ENCODE assay signal across 21 cellular contexts in genomic region chr3:126340596-126340942, GRCh38. TPM values are rescaled to one million over a fixed set of nuclear protein-coding genes. Genes with fewer than 3 reads are reported as not detected.
DNase-seq lines count a peak whose midpoint lies in the region; ATAC-seq and TF ChIP-seq lines count a peak whose summit lies in the region.
"Had no signal": no experiment of that assay in that cellular context is flagged by ENCODE, and none has a peak within 500 bp of the region (broad histone marks: within the 10 kb centered on the region; RNA-seq: fewer than 3 reads in every experiment).

No MANE protein-coding gene starts in this region.

- WGBS in right cardiac atrium, result 83% methylated on average over 3 of the region's 3 CpGs
- WGBS in right lobe of liver (ENCODE audit: insufficient coverage, low coverage, low lambda C conversion rate, missing lambda C conversion rate), result 89% methylated on average over 1 of the region's 3 CpGs
- WGBS in sigmoid colon, 2 donors, result 79 to 80% methylated on average over 3 of the region's 3 CpGs

- intact Hi-C loops in right cardiac atrium (cut with DNase I) (no loop called here), right lobe of liver (cut with DNase I) (loop anchor here in 1 of 2 donors (10.0 kb wide), 1 partner anchor 76 kb away; no protein-coding TSS in a partner anchor), sigmoid colon (cut with DNase I) (no loop called here), upper lobe of right lung (cut with DNase I) (no loop called here)

- H3K4me3 ChIP-seq in right atrium auricular region (no peak overlapping the region), right cardiac atrium (ENCODE audit: low read length) (no peak overlapping the region), right lobe of liver (no peak overlapping the region), sigmoid colon (no peak overlapping the region), upper lobe of right lung (no peak overlapping the region)
- H3K4me3 ChIP-seq: MG63 had no signal

- DNase-seq in right atrium auricular region (ENCODE audit: low spot score), result peak; percentile 53
- no peak for DNase-seq in right cardiac atrium
- DNase-seq in right lobe of liver, result peak in 1 of 3 donors; percentile 42
- peak; percentile 52 for DNase-seq in sigmoid colon
- DNase-seq in upper lobe of right lung, result peak; percentile 40
- DNase-seq in NCI-H69 (lab: John Stamatoyannopoulos, UW), result no peak
- DNase-seq in stimulated activated CD4-positive, alpha-beta T cell treated with anti-CD3 and anti-CD28 coated beads, Interleukin-4, amount 100 ng/mL, for 1 hour, result no peak
- DNase-seq: ACHN, AML-193, COR-L47, GF-D8, IMR-90, Karpas-422, NCI-H1092 treated with DMSO at 0.1 percent for 48 hours, NCI-H2081 treated with DMSO at 0.1 percent for 48 hours, NCI-H510A, NCI-H82, PC-3 had no signal

- TF ChIP-seq CTCF in right atrium auricular region (IDR thresholded peaks at IDR 0.05) (no peak), right lobe of liver (IDR thresholded peaks at IDR 0.05) (no peak), sigmoid colon (IDR thresholded peaks at IDR 0.05) (no peak), upper lobe of right lung (IDR thresholded peaks at IDR 0.05) (no peak)

- no peaks in the 10 kb centered on the region for H3K27me3 ChIP-seq in right atrium auricular region
- H3K27me3 ChIP-seq in right cardiac atrium (ENCODE audit: control insufficient read depth, insufficient read depth), result no peaks in the 10 kb centered on the region
- no peaks in the 10 kb centered on the region for H3K27me3 ChIP-seq in right lobe of liver
- no peaks in the 10 kb centered on the region for H3K27me3 ChIP-seq in sigmoid colon
- H3K27me3 ChIP-seq in upper lobe of right lung, result no peaks in the 10 kb centered on the region
- H3K27me3 ChIP-seq: MG63 had no signal

- no peak for ATAC-seq in right cardiac atrium
- no peak for ATAC-seq in right lobe of liver
- ATAC-seq in upper lobe of right lung, result no peak
- ATAC-seq in GM21515 (IDR thresholded peaks at IDR 0.05; ENCODE audit: unreplicated experiment), result no peak

- H3K9me3 ChIP-seq in right atrium auricular region, result no peaks in the 10 kb centered on the region
- H3K9me3 ChIP-seq in right cardiac atrium (ENCODE audit: control insufficient read depth, low read length), result no peaks in the 10 kb centered on the region
- no peaks in the 10 kb centered on the region for H3K9me3 ChIP-seq in right lobe of liver
- H3K9me3 ChIP-seq in sigmoid colon, result no peaks in the 10 kb centered on the region
- H3K9me3 ChIP-seq in upper lobe of right lung, result no peaks in the 10 kb centered on the region
- H3K9me3 ChIP-seq: MG63 had no signal

- no peak for TF ChIP-seq POLR2A in right lobe of liver (IDR thresholded peaks at IDR 0.05)
- no peak for TF ChIP-seq POLR2A in sigmoid colon (IDR thresholded peaks at IDR 0.05)

- peaks cover 0 to 53% of the 10 kb centered on the region in 2 donors for H3K4me1 ChIP-seq in right atrium auricular region
- H3K4me1 ChIP-seq in right cardiac atrium (ENCODE audit: control insufficient read depth, insufficient read depth, low read length), result peaks cover 7% of the 10 kb centered on the region
- H3K4me1 ChIP-seq in right lobe of liver, result peaks cover 0 to 47% (median 23%) of the 10 kb centered on the region in 4 donors
- peaks cover 0 to 8% (median 8%) of the 10 kb centered on the region in 4 donors for H3K4me1 ChIP-seq in sigmoid colon
- H3K4me1 ChIP-seq in upper lobe of right lung, result peaks cover 3% of the 10 kb centered on the region

- H3K36me3 ChIP-seq in right atrium auricular region (peaks cover 10% of the 10 kb centered on the region), right lobe of liver (no peaks in the 10 kb centered on the region), sigmoid colon (peaks cover 0 to 20% (median 0%) of the 10 kb centered on the region in 4 donors), upper lobe of right lung (peaks cover under 1% of the 10 kb centered on the region)
- H3K36me3 ChIP-seq: MG63 had no signal

- TF ChIP-seq EP300 in sigmoid colon (IDR thresholded peaks at IDR 0.05), result no peak

- H3K27ac ChIP-seq in right atrium auricular region (peak overlapping the region in 1 of 2 donors; percentile 23), right cardiac atrium (ENCODE audit: low read length) (no peak overlapping the region), right lobe of liver (peak overlapping the region in 2 of 3 donors; percentile 89 to 95), sigmoid colon (no peak overlapping the region), upper lobe of right lung (no peak overlapping the region)

RNA-seq across cellular contexts. Expression of gene KLF15, which starts 16.6 kb away (rescaled TPM):
- total RNA-seq in right atrium auricular region, result 10 to 100 TPM; 43.4 to 55.1 TPM
- total RNA-seq in right cardiac atrium, result 10 to 100 TPM; 24.0 to 38.4 (median 31.1) TPM
- polyA plus RNA-seq in right cardiac atrium, result 36.2 TPM
- 100 to 1,000 TPM in 2 of 6 experiments, 10 to 100 TPM in 4; 14.4 to 112 (median 89.3) TPM for total RNA-seq in right lobe of liver
- 10 to 100 TPM; 21.9 to 50.2 (median 35.2) TPM for total RNA-seq in sigmoid colon
- polyA plus RNA-seq in sigmoid colon, result 1 to 10 TPM in 2 of 3 donors, under 1 TPM in 1; 0.69 to 5.4 (median 4.2) TPM
- total RNA-seq in upper lobe of right lung, result 44.6 TPM
- total RNA-seq: PC-3 had no signal

RNA-seq across cellular contexts. Expression of gene CFAP100, which starts 54.1 kb away (rescaled TPM):
- total RNA-seq in right atrium auricular region (not detected), right cardiac atrium (not detected), right lobe of liver (not detected), sigmoid colon (not detected), upper lobe of right lung (not detected)
- polyA plus RNA-seq in right cardiac atrium (not detected), sigmoid colon (not detected)
- total RNA-seq: Daoy, IMR-90, PC-3 had no signal
- polyA plus RNA-seq: IMR-90 had no signal

Comparison
In these comparisons a context has a peak if more than half of its experiments do, and no peak if none do; other contexts are left out.
1. DNase-seq: peak in right atrium auricular region (single experiment), sigmoid colon (single experiment) and upper lobe of right lung (single experiment); none in right cardiac atrium (0 of 3), NCI-H69 (single experiment) and stimulated activated CD4-positive, alpha-beta T cell treated with anti-CD3 and anti-CD28 coated beads, Interleukin-4, amount 100 ng/mL, for 1 hour (single experiment).
2. H3K27ac ChIP-seq: peak in right lobe of liver (2 of 3); none in right cardiac atrium (single experiment), sigmoid colon (0 of 4) and upper lobe of right lung (single experiment).